1 cellular context compared by ENCODE assay signal in genomic region chr10:104081998-104082397, GRCh38.
TF ChIP-seq lines count a peak whose summit lies in the region.

No MANE protein-coding gene starts in this region.

TF ChIP-seq in H1, 55 proteins besides CTCF, POLR2A, EP300 and RAD21:
- TF ChIP-seq PHF8 (conservative IDR thresholded peaks at IDR 0.05; ENCODE audit: low read depth, low read length) = no peak
- no peak for TF ChIP-seq RBBP5 (IDR thresholded peaks at IDR 0.05; ENCODE audit: borderline replicate concordance, low read depth, low read length)
- TF ChIP-seq NANOG (IDR thresholded peaks at IDR 0.05; ENCODE audit: insufficient read depth, low read depth, low read length, poor library complexity, severe bottlenecking) = no peak
- no peak for TF ChIP-seq KDM4A (IDR thresholded peaks at IDR 0.05; ENCODE audit: low read depth, low read length, severe bottlenecking)
- no peak for TF ChIP-seq EZH2 (IDR thresholded peaks at IDR 0.05; ENCODE audit: low read depth, low read length, severe bottlenecking)
- TF ChIP-seq SP4 (IDR thresholded peaks at IDR 0.05; ENCODE audit: low read length) = no peak
- TF ChIP-seq KDM5A (IDR thresholded peaks at IDR 0.05; ENCODE audit: low read length) = no peak
- no peak for TF ChIP-seq BACH1 (IDR thresholded peaks at IDR 0.05; ENCODE audit: low read length)
- TF ChIP-seq, protein P1, sequence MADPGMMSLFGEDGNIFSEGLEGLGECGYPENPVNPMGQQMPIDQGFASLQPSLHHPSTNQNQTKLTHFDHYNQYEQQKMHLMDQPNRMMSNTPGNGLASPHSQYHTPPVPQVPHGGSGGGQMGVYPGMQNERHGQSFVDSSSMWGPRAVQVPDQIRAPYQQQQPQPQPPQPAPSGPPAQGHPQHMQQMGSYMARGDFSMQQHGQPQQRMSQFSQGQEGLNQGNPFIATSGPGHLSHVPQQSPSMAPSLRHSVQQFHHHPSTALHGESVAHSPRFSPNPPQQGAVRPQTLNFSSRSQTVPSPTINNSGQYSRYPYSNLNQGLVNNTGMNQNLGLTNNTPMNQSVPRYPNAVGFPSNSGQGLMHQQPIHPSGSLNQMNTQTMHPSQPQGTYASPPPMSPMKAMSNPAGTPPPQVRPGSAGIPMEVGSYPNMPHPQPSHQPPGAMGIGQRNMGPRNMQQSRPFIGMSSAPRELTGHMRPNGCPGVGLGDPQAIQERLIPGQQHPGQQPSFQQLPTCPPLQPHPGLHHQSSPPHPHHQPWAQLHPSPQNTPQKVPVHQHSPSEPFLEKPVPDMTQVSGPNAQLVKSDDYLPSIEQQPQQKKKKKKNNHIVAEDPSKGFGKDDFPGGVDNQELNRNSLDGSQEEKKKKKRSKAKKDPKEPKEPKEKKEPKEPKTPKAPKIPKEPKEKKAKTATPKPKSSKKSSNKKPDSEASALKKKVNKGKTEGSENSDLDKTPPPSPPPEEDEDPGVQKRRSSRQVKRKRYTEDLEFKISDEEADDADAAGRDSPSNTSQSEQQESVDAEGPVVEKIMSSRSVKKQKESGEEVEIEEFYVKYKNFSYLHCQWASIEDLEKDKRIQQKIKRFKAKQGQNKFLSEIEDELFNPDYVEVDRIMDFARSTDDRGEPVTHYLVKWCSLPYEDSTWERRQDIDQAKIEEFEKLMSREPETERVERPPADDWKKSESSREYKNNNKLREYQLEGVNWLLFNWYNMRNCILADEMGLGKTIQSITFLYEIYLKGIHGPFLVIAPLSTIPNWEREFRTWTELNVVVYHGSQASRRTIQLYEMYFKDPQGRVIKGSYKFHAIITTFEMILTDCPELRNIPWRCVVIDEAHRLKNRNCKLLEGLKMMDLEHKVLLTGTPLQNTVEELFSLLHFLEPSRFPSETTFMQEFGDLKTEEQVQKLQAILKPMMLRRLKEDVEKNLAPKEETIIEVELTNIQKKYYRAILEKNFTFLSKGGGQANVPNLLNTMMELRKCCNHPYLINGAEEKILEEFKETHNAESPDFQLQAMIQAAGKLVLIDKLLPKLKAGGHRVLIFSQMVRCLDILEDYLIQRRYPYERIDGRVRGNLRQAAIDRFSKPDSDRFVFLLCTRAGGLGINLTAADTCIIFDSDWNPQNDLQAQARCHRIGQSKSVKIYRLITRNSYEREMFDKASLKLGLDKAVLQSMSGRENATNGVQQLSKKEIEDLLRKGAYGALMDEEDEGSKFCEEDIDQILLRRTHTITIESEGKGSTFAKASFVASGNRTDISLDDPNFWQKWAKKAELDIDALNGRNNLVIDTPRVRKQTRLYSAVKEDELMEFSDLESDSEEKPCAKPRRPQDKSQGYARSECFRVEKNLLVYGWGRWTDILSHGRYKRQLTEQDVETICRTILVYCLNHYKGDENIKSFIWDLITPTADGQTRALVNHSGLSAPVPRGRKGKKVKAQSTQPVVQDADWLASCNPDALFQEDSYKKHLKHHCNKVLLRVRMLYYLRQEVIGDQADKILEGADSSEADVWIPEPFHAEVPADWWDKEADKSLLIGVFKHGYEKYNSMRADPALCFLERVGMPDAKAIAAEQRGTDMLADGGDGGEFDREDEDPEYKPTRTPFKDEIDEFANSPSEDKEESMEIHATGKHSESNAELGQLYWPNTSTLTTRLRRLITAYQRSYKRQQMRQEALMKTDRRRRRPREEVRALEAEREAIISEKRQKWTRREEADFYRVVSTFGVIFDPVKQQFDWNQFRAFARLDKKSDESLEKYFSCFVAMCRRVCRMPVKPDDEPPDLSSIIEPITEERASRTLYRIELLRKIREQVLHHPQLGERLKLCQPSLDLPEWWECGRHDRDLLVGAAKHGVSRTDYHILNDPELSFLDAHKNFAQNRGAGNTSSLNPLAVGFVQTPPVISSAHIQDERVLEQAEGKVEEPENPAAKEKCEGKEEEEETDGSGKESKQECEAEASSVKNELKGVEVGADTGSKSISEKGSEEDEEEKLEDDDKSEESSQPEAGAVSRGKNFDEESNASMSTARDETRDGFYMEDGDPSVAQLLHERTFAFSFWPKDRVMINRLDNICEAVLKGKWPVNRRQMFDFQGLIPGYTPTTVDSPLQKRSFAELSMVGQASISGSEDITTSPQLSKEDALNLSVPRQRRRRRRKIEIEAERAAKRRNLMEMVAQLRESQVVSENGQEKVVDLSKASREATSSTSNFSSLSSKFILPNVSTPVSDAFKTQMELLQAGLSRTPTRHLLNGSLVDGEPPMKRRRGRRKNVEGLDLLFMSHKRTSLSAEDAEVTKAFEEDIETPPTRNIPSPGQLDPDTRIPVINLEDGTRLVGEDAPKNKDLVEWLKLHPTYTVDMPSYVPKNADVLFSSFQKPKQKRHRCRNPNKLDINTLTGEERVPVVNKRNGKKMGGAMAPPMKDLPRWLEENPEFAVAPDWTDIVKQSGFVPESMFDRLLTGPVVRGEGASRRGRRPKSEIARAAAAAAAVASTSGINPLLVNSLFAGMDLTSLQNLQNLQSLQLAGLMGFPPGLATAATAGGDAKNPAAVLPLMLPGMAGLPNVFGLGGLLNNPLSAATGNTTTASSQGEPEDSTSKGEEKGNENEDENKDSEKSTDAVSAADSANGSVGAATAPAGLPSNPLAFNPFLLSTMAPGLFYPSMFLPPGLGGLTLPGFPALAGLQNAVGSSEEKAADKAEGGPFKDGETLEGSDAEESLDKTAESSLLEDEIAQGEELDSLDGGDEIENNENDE (IDR thresholded peaks at IDR 0.05; ENCODE audit: insufficient replicate concordance, low read length) = no peak
- TF ChIP-seq RFX5 (IDR thresholded peaks at IDR 0.05; ENCODE audit: borderline replicate concordance, low read depth, low read length) = no peak
- no peak for TF ChIP-seq GTF2F1 (IDR thresholded peaks at IDR 0.05; ENCODE audit: borderline replicate concordance, low read depth, low read length)
- TF ChIP-seq POU5F1 (IDR thresholded peaks at IDR 0.05; ENCODE audit: low read depth, low read length) = no peak
- TF ChIP-seq HDAC6 (IDR thresholded peaks at IDR 0.05; ENCODE audit: low read depth, low read length) = no peak
- no peak for TF ChIP-seq SIX5 (IDR thresholded peaks at IDR 0.05; ENCODE audit: low read depth, low read length)
- TF ChIP-seq ATF3 (IDR thresholded peaks at IDR 0.05; ENCODE audit: insufficient read depth, low read depth, low read length) = no peak
TF ChIP-seq in H1: peak in this region for 0.
